In the genomic region with DNA sequence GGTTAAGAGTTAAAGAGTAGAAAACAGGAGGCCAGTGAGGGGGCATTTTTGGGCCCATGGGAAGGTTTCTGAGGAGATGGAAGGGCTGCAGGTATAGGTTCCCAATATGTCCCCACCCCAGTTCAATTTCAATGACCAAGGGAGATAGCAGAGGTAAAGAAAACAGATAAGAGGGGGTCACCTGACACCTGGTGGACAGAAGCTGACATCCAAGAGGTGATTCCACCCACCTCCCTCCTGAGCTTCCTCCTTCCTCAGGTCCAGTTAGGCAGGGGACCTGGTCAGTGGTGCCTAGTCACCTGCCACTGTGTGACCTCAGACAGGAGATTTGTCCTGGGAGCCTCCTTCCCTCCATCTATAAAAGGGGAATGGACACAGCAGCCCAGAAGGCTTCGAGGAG, we compare ENCODE assay signal across 28 cellular contexts. TPM values are rescaled to one million over a fixed set of nuclear protein-coding genes. Genes with fewer than 3 reads are reported as not detected.
"Had no signal": no experiment of that assay in that cellular context is flagged by ENCODE, and none has a peak within 500 bp of the region (broad histone marks: within the 10 kb centered on the region; RNA-seq: fewer than 3 reads in every experiment).

No MANE protein-coding gene starts in this region.

- H3K36me3 Mint-ChIP-seq: mesothelial cell of epicardium; natural killer cell; neural progenitor cell; stimulated activated effector memory CD8-positive, alpha-beta T cell treated with anti-CD3 and anti-CD28 coated beads, Interleukin-12 subunit alpha, Interleukin-12 subunit beta, amount 100 ng/mL, for 72 hours; type B pancreatic cell had no signal

- ATAC-seq: esophagus mucosa; gastrocnemius medialis; heart right ventricle; left lobe of liver; psoas muscle; right lobe of liver; stimulated activated effector memory CD8-positive, alpha-beta T cell treated with anti-CD3 and anti-CD28 coated beads, Interleukin-12 subunit alpha, Interleukin-12 subunit beta, amount 100 ng/mL, for 72 hours; stimulated activated naive CD8-positive, alpha-beta T cell treated with anti-CD3 and anti-CD28 coated beads, Interleukin-15, Interleukin-2, amounts not matched to agents 100 U/mL and 50 U/mL, for 24 hours had no signal

- H3K4me3 ChIP-seq: coronary artery, gastrocnemius medialis, heart right ventricle, neural progenitor cell, psoas muscle, right lobe of liver, suprapubic skin, thyroid gland had no signal

- H3K9me3 Mint-ChIP-seq: natural killer cell; stimulated activated effector memory CD8-positive, alpha-beta T cell treated with anti-CD3 and anti-CD28 coated beads, Interleukin-12 subunit alpha, Interleukin-12 subunit beta, amount 100 ng/mL, for 72 hours had no signal

- H2AFZ ChIP-seq: neural progenitor cell, parathyroid adenoma had no signal

- H3K4me2 ChIP-seq: neural progenitor cell had no signal

- H3K27ac ChIP-seq: coronary artery, gastrocnemius medialis, heart right ventricle, neural progenitor cell, parathyroid adenoma, psoas muscle, right lobe of liver, suprapubic skin, thyroid gland had no signal

- H3K36me3 ChIP-seq: gastrocnemius medialis, heart right ventricle, neural progenitor cell, right lobe of liver, suprapubic skin, thyroid gland had no signal

- H3K4me1 Mint-ChIP-seq: mesothelial cell of epicardium, neural progenitor cell had no signal

- H3K27ac Mint-ChIP-seq: mesothelial cell of epicardium; natural killer cell; neural progenitor cell; stimulated activated effector memory CD8-positive, alpha-beta T cell treated with anti-CD3 and anti-CD28 coated beads, Interleukin-12 subunit alpha, Interleukin-12 subunit beta, amount 100 ng/mL, for 72 hours; type B pancreatic cell had no signal

- H3K9ac ChIP-seq: neural progenitor cell, parathyroid adenoma had no signal

- H3K4me3 Mint-ChIP-seq: mesothelial cell of epicardium; natural killer cell; neural progenitor cell; stimulated activated effector memory CD8-positive, alpha-beta T cell treated with anti-CD3 and anti-CD28 coated beads, Interleukin-12 subunit alpha, Interleukin-12 subunit beta, amount 100 ng/mL, for 72 hours; type B pancreatic cell had no signal

- DNase-seq: effector CD8-positive, alpha-beta T cell; gastrocnemius medialis; heart right ventricle; hypothalamus; mammary epithelial cell; natural killer cell; occipital lobe; psoas muscle; retina; right lobe of liver; stimulated activated CD4-positive, alpha-beta T cell treated with anti-CD3 and anti-CD28 coated beads, Interleukin-4, amount 100 ng/mL, for 1 hour; stimulated activated CD8-positive, alpha-beta memory T cell treated with anti-CD3 and anti-CD28 coated beads, Interleukin-4, amount 100 ng/mL, for 48 hours; stimulated activated naive CD8-positive, alpha-beta T cell treated with anti-CD3 and anti-CD28 coated beads, Interleukin-15, Interleukin-2, amounts not matched to agents 100 U/mL and 50 U/mL, for 24 hours; thyroid gland had no signal

- H3K27me3 ChIP-seq: gastrocnemius medialis, neural progenitor cell, right lobe of liver, suprapubic skin, thyroid gland had no signal

- H3K9me3 ChIP-seq: gastrocnemius medialis, heart right ventricle, psoas muscle, right lobe of liver, suprapubic skin, thyroid gland had no signal

- H3K4me1 ChIP-seq: gastrocnemius medialis, heart right ventricle, neural progenitor cell, parathyroid adenoma, psoas muscle, right lobe of liver, suprapubic skin, thyroid gland had no signal

- H3K79me2 ChIP-seq: parathyroid adenoma had no signal

RNA-seq across cellular contexts. Expression of a gene that starts 29.5 kb away (rescaled TPM):
- total RNA-seq: dermis microvascular lymphatic vessel endothelial cell, esophagus mucosa, fibroblast of lung, gastrocnemius medialis, heart right ventricle, left lobe of liver, lower leg skin, mammary epithelial cell, mesothelial cell of epicardium, myocyte, natural killer cell, occipital lobe, psoas muscle, right lobe of liver, suprapubic skin, thyroid gland had no signal
- polyA plus RNA-seq: fibroblast of lung, heart right ventricle, mammary epithelial cell, psoas muscle had no signal

RNA-seq across cellular contexts. Expression of a gene that starts 42.3 kb away (rescaled TPM):
- total RNA-seq: fibroblast of lung, mammary epithelial cell, mucosa of gallbladder, myocyte, natural killer cell, suprapubic skin had no signal
- polyA plus RNA-seq: mammary epithelial cell had no signal
